Comparison of ENCODE assay signal across 1 cellular context in genomic region chr15:65862682-65863081, GRCh38.
TF ChIP-seq lines count a peak whose summit lies in the region.

No MANE protein-coding gene starts in this region.

TF ChIP-seq in HepG2, 621 proteins besides CTCF, POLR2A, EP300 and RAD21 (continued from another document):
- no peak for TF ChIP-seq ZBTB40 (IDR thresholded peaks at IDR 0.05)
- no peak for TF ChIP-seq ZBTB40 (CRISPR knock-in tag; IDR thresholded peaks at IDR 0.05)
- TF ChIP-seq NFYC (CRISPR knock-in tag; IDR thresholded peaks at IDR 0.05): peak; percentile 28; the same call in 1 of the 2 replicates
- no peak for TF ChIP-seq ZNF800 (CRISPR knock-in tag; IDR thresholded peaks at IDR 0.05)
